In the genomic region with DNA sequence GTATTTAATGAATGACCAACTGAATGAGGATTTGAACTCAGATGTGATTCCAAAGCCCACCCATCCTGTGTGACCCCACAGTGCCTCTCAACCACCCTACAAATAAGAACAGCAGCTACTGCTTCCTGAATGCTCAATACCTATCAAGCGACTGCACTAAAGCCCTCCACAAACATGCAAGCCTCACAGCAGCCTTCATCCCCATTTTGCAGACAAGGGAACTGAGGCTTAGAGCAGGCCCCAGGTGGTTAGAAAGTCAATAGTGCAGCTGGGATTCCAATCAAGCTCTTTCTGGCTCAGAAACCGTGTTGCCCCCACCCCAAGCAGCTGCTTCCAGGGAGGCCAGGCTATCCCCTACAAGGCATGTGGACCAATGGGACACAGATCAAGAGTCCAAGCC, we compare ENCODE assay signal across 32 cellular contexts.
"Had no signal": no experiment of that assay in that cellular context is flagged by ENCODE, and none has a peak within 500 bp of the region (broad histone marks: within the 10 kb centered on the region; RNA-seq: fewer than 3 reads in every experiment).

No MANE protein-coding gene starts in this region.

- ATAC-seq: heart right ventricle; left cardiac atrium; left ventricle myocardium superior; lower lobe of right lung; natural killer cell; sciatic nerve; stimulated activated naive B cell treated with anti-CD40 and anti-IgM and Interleukin-4, amounts not matched to agents 10 μg/mL and 1 μg/mL and 100 μg/mL, for 72 hours; stimulated activated naive CD8-positive, alpha-beta T cell treated with anti-CD3 and anti-CD28 coated beads, Interleukin-15, Interleukin-2, amounts not matched to agents 100 U/mL and 50 U/mL, for 24 hours; upper lobe of right lung had no signal

- H3K9ac ChIP-seq: neural progenitor cell had no signal

- H3K27ac Mint-ChIP-seq: mesothelial cell of epicardium; naive B cell; natural killer cell; neural progenitor cell; progenitor cell of endocrine pancreas; stimulated activated naive B cell treated with anti-CD40 and anti-IgM and Interleukin-4, amounts not matched to agents 10 μg/mL and 1 μg/mL and 100 μg/mL, for 72 hours had no signal

- H3K4me2 ChIP-seq: neural progenitor cell had no signal

- H3K36me3 ChIP-seq: lower lobe of right lung, neural progenitor cell, ovary, right atrium auricular region, suprapubic skin, thoracic aorta, upper lobe of right lung had no signal

- DNase-seq: heart right ventricle; kidney glomerular epithelial cell; left cardiac atrium; left ventricle myocardium superior; lower lobe of right lung; mammary epithelial cell; mesendoderm; naive B cell; natural killer cell; nephron progenitor cell; ovary; stimulated activated CD4-positive, alpha-beta T cell treated with anti-CD3 and anti-CD28 coated beads, Interleukin-12 subunit alpha, Interleukin-12 subunit beta, amount 100 ng/mL, for 4 hours; stimulated activated CD4-positive, alpha-beta T cell treated with anti-CD3 and anti-CD28 coated beads, Interleukin-15, amount 100 ng/mL, for 24 hours; stimulated activated CD4-positive, alpha-beta T cell treated with anti-CD3 and anti-CD28 coated beads, Interleukin-2, amount 100 ng/mL, for 24 hours; stimulated activated CD4-positive, alpha-beta T cell treated with anti-CD3 and anti-CD28 coated beads, Interleukin-4, amount 100 ng/mL, for 1 hour; stimulated activated naive B cell treated with anti-CD40 and anti-IgM and Interleukin-4, amounts not matched to agents 10 μg/mL and 1 μg/mL and 100 μg/mL, for 72 hours; stimulated activated naive CD8-positive, alpha-beta T cell treated with anti-CD3 and anti-CD28 coated beads, Interleukin-15, Interleukin-2, amounts not matched to agents 100 U/mL and 50 U/mL, for 24 hours; stomach; tibial artery; trophoblast cell; upper lobe of right lung had no signal

- H3K27me3 ChIP-seq: heart right ventricle, hepatocyte, neural progenitor cell, ovary, right atrium auricular region, stomach, suprapubic skin, tibial artery, upper lobe of right lung had no signal

- H3K9me3 ChIP-seq: heart right ventricle, lower lobe of right lung, ovary, right atrium auricular region, stomach, suprapubic skin, thoracic aorta, tibial artery, upper lobe of right lung had no signal

- H3K4me1 Mint-ChIP-seq: natural killer cell; stimulated activated naive B cell treated with anti-CD40 and anti-IgM and Interleukin-4, amounts not matched to agents 10 μg/mL and 1 μg/mL and 100 μg/mL, for 72 hours had no signal

- H3K4me3 ChIP-seq: heart right ventricle, hepatocyte, lower lobe of right lung, neural progenitor cell, ovary, right atrium auricular region, skin epidermis, stomach, suprapubic skin, thoracic aorta, tibial artery, upper lobe of right lung had no signal

- H3K9me3 Mint-ChIP-seq: mesothelial cell of epicardium; naive B cell; natural killer cell; nephron progenitor cell; neural progenitor cell; stimulated activated naive B cell treated with anti-CD40 and anti-IgM and Interleukin-4, amounts not matched to agents 10 μg/mL and 1 μg/mL and 100 μg/mL, for 72 hours had no signal

- H3K36me3 Mint-ChIP-seq: mesothelial cell of epicardium; naive B cell; natural killer cell; stimulated activated naive B cell treated with anti-CD40 and anti-IgM and Interleukin-4, amounts not matched to agents 10 μg/mL and 1 μg/mL and 100 μg/mL, for 72 hours had no signal

- H3K27ac ChIP-seq: heart right ventricle, hepatocyte, lower lobe of right lung, neural progenitor cell, ovary, right atrium auricular region, skin epidermis, suprapubic skin, thoracic aorta, tibial artery, upper lobe of right lung had no signal

- H2AFZ ChIP-seq: hepatocyte, neural progenitor cell had no signal

- H3K4me1 ChIP-seq: lower lobe of right lung had no signal

- H3K27me3 Mint-ChIP-seq: naive B cell; progenitor cell of endocrine pancreas; stimulated activated naive B cell treated with anti-CD40 and anti-IgM and Interleukin-4, amounts not matched to agents 10 μg/mL and 1 μg/mL and 100 μg/mL, for 72 hours had no signal

- FAIRE-seq: keratinocyte, urothelium cell line had no signal

- H3K4me3 Mint-ChIP-seq: mesothelial cell of epicardium; naive B cell; natural killer cell; nephron progenitor cell; neural progenitor cell; stimulated activated naive B cell treated with anti-CD40 and anti-IgM and Interleukin-4, amounts not matched to agents 10 μg/mL and 1 μg/mL and 100 μg/mL, for 72 hours had no signal
